10 cellular contexts compared by ENCODE assay signal in genomic region chr2:72136933-72137497, GRCh38. TPM values are rescaled to one million over a fixed set of nuclear protein-coding genes. Genes with fewer than 3 reads are reported as not detected.
DNase-seq lines count a peak whose midpoint lies in the region; ATAC-seq, FAIRE-seq and TF ChIP-seq lines count a peak whose summit lies in the region.
"Had no signal": no experiment of that assay in that cellular context is flagged by ENCODE, and none has a peak within 500 bp of the region (broad histone marks: within the 10 kb centered on the region; RNA-seq: fewer than 3 reads in every experiment).

No MANE protein-coding gene starts in this region.

- DNase-seq in HepG2 (ENCODE audit: low spot score) (no peak), NCI-H2029 treated with DMSO at 0.1 percent for 48 hours (lab: John Stamatoyannopoulos, UW) (no peak), transverse colon (no peak), Karpas-422 (no peak), Kasumi-1 (lab: John Stamatoyannopoulos, UW) (no peak)

- H3K36me3 ChIP-seq in HepG2 (replicated peaks in 1 of 2; ENCODE audit: control insufficient read depth in 1 of 2, insufficient read depth in 2 of 2, low read length in 2 of 2) (no peaks in the 10 kb centered on the region), transverse colon (no peaks in the 10 kb centered on the region), Karpas-422 (ENCODE audit: insufficient read depth, low read length) (no peaks in the 10 kb centered on the region)
- H3K36me3 ChIP-seq: vagina had no signal

- intact Hi-C loops in HepG2 (cut with micrococcal nuclease; ENCODE audit: unreplicated experiment), result loop anchor here (1.0 to 2.0 kb wide), 3 partner anchors 213 to 588 kb away; no protein-coding TSS in a partner anchor
- intact Hi-C loops in transverse colon (cut with DNase I; ENCODE audit: low total_unique reads), result no loop called here

- WGBS in HepG2 (ENCODE audit: low lambda C conversion rate), result 36% methylated on average over 3 of the region's 7 CpGs
- 53% methylated on average over 7 of the region's 7 CpGs; no CpG with 5 or more reads in 1 of the 2 donors for WGBS in transverse colon (ENCODE audit: low coverage in 1 of 2), 2 donors

- POLR2A ChIA-PET in HepG2 (lab: Yijun Ruan, JAX), result no interaction called here

- H3K9ac ChIP-seq in HepG2 (ENCODE audit: insufficient read depth, low read depth, low read length), result no peak overlapping the region
- no peak overlapping the region for H3K9ac ChIP-seq in Karpas-422 (ENCODE audit: low read length)

- no peaks in the 10 kb centered on the region for H3K9me3 ChIP-seq in HepG2 (ENCODE audit: low read length)
- H3K9me3 ChIP-seq in transverse colon, result no peaks in the 10 kb centered on the region
- H3K9me3 ChIP-seq in Karpas-422 (ENCODE audit: low read length), result no peaks in the 10 kb centered on the region
- H3K9me3 ChIP-seq: vagina had no signal

- no peak overlapping the region for H2AFZ ChIP-seq in HepG2 (ENCODE audit: low read length)
- no peak overlapping the region for H2AFZ ChIP-seq in Karpas-422 (ENCODE audit: low read length)

- no TSS peak for BruUV-seq in HepG2 (replicated peaks; lab: Mats Ljungman, UMichigan)

- peak overlapping the region in 1 of 3 experiments; percentile 63; a peak in 1 of 6 replicates for H3K4me3 ChIP-seq in HepG2 (replicated peaks in 1 of 3; ENCODE audit: insufficient read depth in 1 of 3, low read depth in 2 of 3, low read length in 3 of 3)
- H3K4me3 ChIP-seq in transverse colon, result no peak overlapping the region
- H3K4me3 ChIP-seq in Karpas-422 (ENCODE audit: low read length), result no peak overlapping the region
- H3K4me3 ChIP-seq: vagina had no signal

- H3K27me3 ChIP-seq in HepG2 (ENCODE audit: control insufficient read depth in 1 of 2, insufficient read depth in 2 of 2, low read length in 2 of 2), result peaks cover 17 to 84% of the 10 kb centered on the region in 2 experiments
- H3K27me3 ChIP-seq in transverse colon, result no peaks in the 10 kb centered on the region
- H3K27me3 ChIP-seq in Karpas-422 (ENCODE audit: low read length), result no peaks in the 10 kb centered on the region
- H3K27me3 ChIP-seq: vagina had no signal

- FAIRE-seq in HepG2 (lab: Jason Lieb, UNC), result no peak

- TF ChIP-seq EP300 in HepG2 (IDR thresholded peaks at IDR 0.05; ENCODE audit: low read depth in 2 of 2, low read length in 2 of 2) (no peak), HepG2 (CRISPR knock-in tag; IDR thresholded peaks at IDR 0.05; ENCODE audit: borderline replicate concordance) (no peak), transverse colon (IDR thresholded peaks at IDR 0.05; ENCODE audit: low read depth) (no peak)

- no peak for TF ChIP-seq RAD21 in HepG2 (CRISPR knock-in tag; IDR thresholded peaks at IDR 0.05)

- TF ChIP-seq CTCF in HepG2 (CRISPR knock-in tag; IDR thresholded peaks at IDR 0.05) (no peak), transverse colon (IDR thresholded peaks at IDR 0.05) (no peak)

- H4K20me1 ChIP-seq in HepG2 (ENCODE audit: insufficient read depth, low read length) (peaks cover 7% of the 10 kb centered on the region; the same call in 1 of the 2 replicates), Karpas-422 (ENCODE audit: insufficient read depth, low read depth, low read length) (no peaks in the 10 kb centered on the region)

- in situ Hi-C loops in HepG2 (cut with HindIII; ENCODE audit: extremely low pct_ligation_motif_present, low pct_unique_long_range_greater_than_20kb), result no loop called here
- in situ Hi-C loops in transverse colon (cut with MboI; ENCODE audit: low pct_ligation_motif_present in 1 of 4, low pct_unique_long_range_greater_than_20kb in 1 of 4, low sequenced_read_pairs in 3 of 4), result loop anchor here in 3 of 4 donors (25.0 kb wide), 3 partner anchors 325 to 600 kb away; no protein-coding TSS in a partner anchor

- CTCF ChIA-PET in HepG2 (lab: Yijun Ruan, JAX; ENCODE audit: low intra/inter-chr PET ratio, low total read pairs), result interaction anchor here (1.3 to 2.8 kb wide), 6 partner anchors 13 to 608 kb away, joined by 3 to 20 read pairs (median 8); no protein-coding TSS in a partner anchor

- no peaks in the 10 kb centered on the region for H3K79me2 ChIP-seq in HepG2 (ENCODE audit: insufficient read depth, low read length)
- no peaks in the 10 kb centered on the region for H3K79me2 ChIP-seq in Karpas-422 (ENCODE audit: low read length)

- TF ChIP-seq POLR2A in HepG2 (IDR thresholded peaks at IDR 0.05; ENCODE audit: insufficient read depth in 1 of 2, low read depth in 2 of 2, low read length in 2 of 2), result no peak
- TF ChIP-seq POLR2A in transverse colon (IDR thresholded peaks at IDR 0.05), result no peak

- H3K9me2 ChIP-seq in Karpas-422 (replicated peaks; ENCODE audit: insufficient read depth, low read length), result no peaks in the 10 kb centered on the region

- H3K27ac ChIP-seq in HepG2 (ENCODE audit: extremely low read length, insufficient read depth, low read length) (no peak overlapping the region), transverse colon (no peak overlapping the region), Karpas-422 (ENCODE audit: low read length) (no peak overlapping the region)
- H3K27ac ChIP-seq: C4-2B, vagina had no signal

- ATAC-seq in GM18511 (IDR thresholded peaks at IDR 0.05; ENCODE audit: unreplicated experiment) (peak; percentile 31), GM21367 (IDR thresholded peaks at IDR 0.05; ENCODE audit: unreplicated experiment) (peak; percentile 12), HG03103 (IDR thresholded peaks at IDR 0.05; ENCODE audit: low read depth, unreplicated experiment) (peak; percentile 29), HepG2 (peak; percentile 1; the same call in 2 of the 3 replicates)

- H3K4me1 ChIP-seq in HepG2 (ENCODE audit: insufficient read depth, low read length) (peaks cover 24% of the 10 kb centered on the region), transverse colon (peaks cover 13 to 16% (median 15%) of the 10 kb centered on the region in 4 donors), Karpas-422 (ENCODE audit: low read length) (no peaks in the 10 kb centered on the region)

- H3K4me2 ChIP-seq in HepG2 (ENCODE audit: low read depth, low read length) (0 out of 2 replicates have a peak overlapping the region, but pooled peaks have one; percentile 86), Karpas-422 (ENCODE audit: low read depth, low read length, poor library complexity, severe bottlenecking) (no peak overlapping the region)

TF ChIP-seq in HepG2, 621 proteins besides CTCF, POLR2A, EP300 and RAD21 (continues in another document):
- TF ChIP-seq ZNF546 (CRISPR knock-in tag; conservative IDR thresholded peaks at IDR 0.05) (no peak), SKIL (CRISPR knock-in tag; IDR thresholded peaks at IDR 0.05; ENCODE audit: borderline replicate concordance) (0 out of 2 replicates have a peak, but pooled peaks have one; percentile 13), ZNF101 (CRISPR knock-in tag; IDR thresholded peaks at IDR 0.05; ENCODE audit: borderline replicate concordance, low read depth) (no peak), ZNF296 (CRISPR knock-in tag; conservative IDR thresholded peaks at IDR 0.05) (no peak)
- TF ChIP-seq, protein P1, sequence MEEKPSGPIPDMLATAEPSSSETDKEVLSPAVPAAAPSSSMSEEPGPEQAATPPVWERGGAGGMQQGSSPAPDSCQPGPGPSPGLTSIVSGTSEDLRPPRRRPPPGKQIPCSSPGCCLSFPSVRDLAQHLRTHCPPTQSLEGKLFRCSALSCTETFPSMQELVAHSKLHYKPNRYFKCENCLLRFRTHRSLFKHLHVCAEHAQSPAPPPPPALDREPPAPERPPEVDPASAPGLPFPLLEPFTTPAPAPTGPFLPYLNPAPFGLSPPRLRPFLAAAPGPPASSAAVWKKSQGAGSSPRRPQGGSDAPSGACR (CRISPR knock-in tag; IDR thresholded peaks at IDR 0.05), result no peak

RNA-seq across cellular contexts. Expression of gene CYP26B1, which starts 10.6 kb away (rescaled TPM):
- total RNA-seq in HepG2 (2016; rRNA removed; fragmentation: Illumina TruSeq; extraction: Trizol) (0.06 and 0.07 TPM in 2 replicates), transverse colon (1 to 10 TPM in 3 of 4 donors, not detected in 1; 1.5 to 5.2 (median 2.4) TPM)
- not detected in 2 replicates for total RNA-seq in HepG2 (2016; cell fraction: cytosol; rRNA removed; fragmentation: Illumina TruSeq; extraction: Trizol; ENCODE audit: low read depth)
- 0.32 TPM in 1 of 2 replicates, not detected in the other for total RNA-seq in HepG2 (2016; cell fraction: insoluble cytoplasmic fraction; rRNA removed; fragmentation: Illumina TruSeq; extraction: Trizol)
- total RNA-seq in HepG2 (2016; cell fraction: membrane; rRNA removed; fragmentation: Illumina TruSeq; extraction: Trizol), result 0.09 TPM in 1 of 2 replicates, not detected in the other
- 0.12 and 0.13 TPM in 2 replicates for total RNA-seq in HepG2 (2016; cell fraction: nucleus; rRNA removed; fragmentation: Illumina TruSeq; extraction: Trizol)
- polyA plus RNA-seq in HepG2 (2011; rRNA removed), result 0.04 and 0.05 TPM in 2 replicates
- 0.03 and 0.09 TPM in 2 replicates for polyA plus RNA-seq in HepG2 (2011; cell fraction: cytosol; rRNA removed)
- polyA plus RNA-seq in HepG2 (2011; cell fraction: nucleus; rRNA removed), result 0.50 and 0.79 TPM in 2 replicates
- not detected in 2 replicates for polyA plus RNA-seq in HepG2 (2012)
- not detected in 2 replicates for polyA plus RNA-seq in HepG2 (2016; cell fraction: cytosol; fragmentation: Illumina TruSeq; extraction: Trizol; ENCODE audit: low read depth)
- 0.05 and 0.11 TPM in 2 replicates for polyA plus RNA-seq in HepG2 (2016; cell fraction: insoluble cytoplasmic fraction; fragmentation: Illumina TruSeq; extraction: Trizol; ENCODE audit: low read depth)
- 0.07 TPM in 1 of 2 replicates, not detected in the other for polyA plus RNA-seq in HepG2 (2016; cell fraction: membrane; fragmentation: Illumina TruSeq; extraction: Trizol; ENCODE audit: low read depth)
- polyA plus RNA-seq in HepG2 (2016; cell fraction: nucleus; fragmentation: Illumina TruSeq; extraction: Trizol; ENCODE audit: insufficient read depth, low read depth), result 0.26 and 0.88 TPM in 2 replicates
- polyA minus RNA-seq in HepG2 (2011; rRNA and poly(A)+ RNA removed; ENCODE audit: low replicate concordance), result 0.34 and 5.5 TPM in 2 replicates
- 0.18 TPM in 1 of 2 replicates, not detected in the other for polyA minus RNA-seq in HepG2 (2011; cell fraction: cytosol; rRNA and poly(A)+ RNA removed)
- polyA minus RNA-seq in HepG2 (2011; cell fraction: nucleus; rRNA and poly(A)+ RNA removed), result 0.25 and 0.26 TPM in 2 replicates
- total RNA-seq in Karpas-422 (2014; rRNA removed; shearing (Covaris generic); ENCODE audit: low replicate concordance), result not detected in 2 replicates
